Comparison of ENCODE assay signal across 9 cellular contexts in genomic region chr3:128426128-128426921, GRCh38. TPM values are rescaled to one million over a fixed set of nuclear protein-coding genes. Genes with fewer than 3 reads are reported as not detected.
DNase-seq lines count a peak whose midpoint lies in the region; ATAC-seq and TF ChIP-seq lines count a peak whose summit lies in the region.
"Had no signal": no experiment of that assay in that cellular context is flagged by ENCODE, and none has a peak within 500 bp of the region (broad histone marks: within the 10 kb centered on the region; RNA-seq: fewer than 3 reads in every experiment).

No MANE protein-coding gene starts in this region.

- no peaks in the 10 kb centered on the region for H3K79me2 ChIP-seq in Loucy (ENCODE audit: insufficient read depth, low read length)

- no peaks in the 10 kb centered on the region for H3F3A ChIP-seq in Loucy (ENCODE audit: low read depth)

- no peaks in the 10 kb centered on the region for H3K36me3 ChIP-seq in Loucy (ENCODE audit: insufficient read depth, low read length)
- no peaks in the 10 kb centered on the region for H3K36me3 ChIP-seq in mesenchymal stem cell (ENCODE audit: control insufficient read depth in 1 of 2, insufficient read depth in 2 of 2, low read depth in 1 of 2, low read length in 2 of 2)

- H3K4me2 ChIP-seq in Loucy (ENCODE audit: low read depth, low read length, poor library complexity, severe bottlenecking), result peak overlapping the region; percentile 41
- peak overlapping the region; percentile 41 for H3K4me2 ChIP-seq in mesenchymal stem cell (ENCODE audit: low read length, poor library complexity, severe bottlenecking)

- no peak overlapping the region for H3K4ac ChIP-seq in mesenchymal stem cell (ENCODE audit: low read depth in 1 of 2, low read length in 2 of 2)

- no peak overlapping the region for H2BK5ac ChIP-seq in mesenchymal stem cell (ENCODE audit: low read depth, low read length, poor library complexity, severe bottlenecking)

- 6% methylated on average over 42 of the region's 66 CpGs for WGBS in mesenchymal stem cell

- H3K4me3 ChIP-seq in Loucy (ENCODE audit: low read length, poor library complexity, severe bottlenecking) (peak overlapping the region; percentile 16), dorsolateral prefrontal cortex (peak overlapping the region in 55 of 59 donors; percentile 5 to 63 (median 41)), mesenchymal stem cell (ENCODE audit: insufficient read depth in 1 of 2, low read depth in 1 of 2, low read length in 2 of 2) (peak overlapping the region in 1 of 2 experiments; percentile 51)

- no peak overlapping the region for H2BK12ac ChIP-seq in mesenchymal stem cell (ENCODE audit: low read length in 2 of 2)

- H3K4me1 ChIP-seq in Loucy (ENCODE audit: insufficient read depth, low read length, poor library complexity, severe bottlenecking), result peaks cover 9% of the 10 kb centered on the region
- peaks cover 13% of the 10 kb centered on the region for H3K4me1 ChIP-seq in mesenchymal stem cell (ENCODE audit: control insufficient read depth, insufficient read depth, low read depth, low read length)

- peak overlapping the region in 1 of 59 donors; percentile 2 for H3K27ac ChIP-seq in dorsolateral prefrontal cortex
- H3K27ac ChIP-seq in mesenchymal stem cell (ENCODE audit: low read length, poor library complexity, severe bottlenecking), result no peak overlapping the region

- ATAC-seq in GM21576 (IDR thresholded peaks at IDR 0.05; ENCODE audit: unreplicated experiment), result peak; percentile 75

- no peaks in the 10 kb centered on the region for H3K9me2 ChIP-seq in Loucy (replicated peaks; ENCODE audit: low read depth, low read length)

- H3K9me3 ChIP-seq in Loucy (ENCODE audit: insufficient read depth, low read depth, low read length) (no peaks in the 10 kb centered on the region), mesenchymal stem cell (ENCODE audit: control insufficient read depth, low read length) (no peaks in the 10 kb centered on the region)

- DNase-seq in COLO829 (ENCODE audit: low spot score) (peak; percentile 71), dorsolateral prefrontal cortex (peak in 4 of 10 donors; percentile 22 to 73 (median 40)), mesenchymal stem cell (peak; percentile 21), middle frontal gyrus (ENCODE audit: extremely low spot score, low spot score) (no peak)
- DNase-seq in activated CD4-positive, alpha-beta T cell treated with anti-CD3 and anti-CD28 coated beads for 4 hours, result peak; percentile 44 to 51
- DNase-seq in stimulated activated CD8-positive, alpha-beta memory T cell treated with anti-CD3 and anti-CD28 coated beads, Interleukin-7, amount 100 ng/mL, for 24 hours (ENCODE audit: low read depth), result peak; percentile 4

- H3K9ac ChIP-seq in Loucy (ENCODE audit: low read depth, low read length, poor library complexity, severe bottlenecking) (no peak overlapping the region), mesenchymal stem cell (ENCODE audit: low read length) (no peak overlapping the region)

- peak overlapping the region; percentile 88 for H4K8ac ChIP-seq in mesenchymal stem cell (ENCODE audit: low read length)

- no peaks in the 10 kb centered on the region for H4K20me1 ChIP-seq in Loucy (ENCODE audit: insufficient read depth, low read length, poor library complexity, severe bottlenecking)

- no peak overlapping the region for H4K91ac ChIP-seq in mesenchymal stem cell (ENCODE audit: low read length)

- H3K27me3 ChIP-seq in Loucy (ENCODE audit: insufficient read depth, low read length, poor library complexity, severe bottlenecking), result no peaks in the 10 kb centered on the region
- peaks cover 0 to 21% (median 3%) of the 10 kb centered on the region in 45 donors for H3K27me3 ChIP-seq in dorsolateral prefrontal cortex
- peaks cover 58 to 93% of the 10 kb centered on the region in 2 experiments for H3K27me3 ChIP-seq in mesenchymal stem cell (ENCODE audit: control insufficient read depth in 1 of 2, insufficient read depth in 1 of 2, low read length in 2 of 2)

- intact Hi-C loops in dorsolateral prefrontal cortex (cut with DNase I), result loop anchor here (1.0 to 10.0 kb wide), 7 partner anchors 71 to 262 kb away; no protein-coding TSS in a partner anchor

- no peak overlapping the region for H2BK15ac ChIP-seq in mesenchymal stem cell (ENCODE audit: low read depth, poor library complexity, severe bottlenecking)

- H2AFZ ChIP-seq in Loucy (ENCODE audit: low read length) (no peak overlapping the region; the same call in none of the 2 replicates), mesenchymal stem cell (ENCODE audit: low read depth, low read length) (no peak overlapping the region)

- no peak overlapping the region for H2BK120ac ChIP-seq in mesenchymal stem cell (ENCODE audit: low read depth, low read length)

- peak overlapping the region; percentile 56 to 58 for H3K18ac ChIP-seq in mesenchymal stem cell (ENCODE audit: low read depth in 1 of 2, low read length in 2 of 2)

- H3K23ac ChIP-seq in mesenchymal stem cell (ENCODE audit: low read length in 2 of 2), result no peak overlapping the region

- no peak overlapping the region for H2AK5ac ChIP-seq in mesenchymal stem cell (ENCODE audit: low read length, severe bottlenecking)

- TF ChIP-seq CTCF in Loucy (conservative IDR thresholded peaks at IDR 0.05; ENCODE audit: low read length) (peak; percentile 73), dorsolateral prefrontal cortex (IDR thresholded peaks at IDR 0.05 in 54 of 56, conservative IDR thresholded peaks at IDR 0.05 in 2 of 56; ENCODE audit: low read depth in 1 of 56, partially characterized antibody in 56 of 56) (peak; percentile 21 to 96 (median 76))

- no peak overlapping the region for H3K14ac ChIP-seq in mesenchymal stem cell (ENCODE audit: low read length in 2 of 2)

- H3K79me1 ChIP-seq in mesenchymal stem cell (replicated peaks; ENCODE audit: low read length, poor library complexity, severe bottlenecking), result no peaks in the 10 kb centered on the region

RNA-seq across cellular contexts. Expression of gene DNAJB8, which starts 40.4 kb away (rescaled TPM):
- not detected for total RNA-seq in dorsolateral prefrontal cortex
- polyA plus RNA-seq in mesenchymal stem cell (2013, experiment 1 of 2), result not detected
- polyA plus RNA-seq in mesenchymal stem cell (2013, experiment 2 of 2), result not detected
- total RNA-seq: T-helper 1 cell treated with Interleukin-12 subunit alpha and Interleukin-12 subunit beta and Interleukin-4 antibody, amounts not matched to agents 30 ng/mL and 1 ng/mL, for 36 hours had no signal
